In the genomic region with DNA sequence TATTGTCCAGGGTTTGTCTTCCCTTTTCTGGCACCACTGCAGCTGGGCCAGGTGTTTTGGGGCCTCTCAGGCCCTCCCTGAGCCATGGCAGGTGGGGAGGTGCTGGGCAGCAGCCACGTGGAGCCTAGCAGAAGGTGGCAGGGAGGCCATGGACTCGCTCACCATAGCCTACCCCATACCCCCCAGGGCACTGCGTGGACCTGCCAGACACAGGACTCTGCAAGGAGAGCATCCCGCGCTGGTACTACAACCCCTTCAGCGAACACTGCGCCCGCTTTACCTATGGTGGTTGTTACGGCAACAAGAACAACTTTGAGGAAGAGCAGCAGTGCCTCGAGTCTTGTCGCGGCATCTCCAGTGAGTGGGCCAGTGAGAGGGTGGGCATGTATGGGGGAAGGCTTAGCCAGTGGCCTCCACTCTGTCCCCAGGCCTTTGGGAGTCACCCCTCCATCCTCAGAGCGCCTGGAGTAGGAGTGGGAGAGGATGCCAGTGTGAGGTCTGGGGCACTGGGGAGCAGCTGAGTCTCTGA, we compare ENCODE assay signal across 16 cellular contexts. TPM values are rescaled to one million over a fixed set of nuclear protein-coding genes. Genes with fewer than 3 reads are reported as not detected.
DNase-seq lines count a peak whose midpoint lies in the region; ATAC-seq and TF ChIP-seq lines count a peak whose summit lies in the region.
"Had no signal": no experiment of that assay in that cellular context is flagged by ENCODE, and none has a peak within 500 bp of the region (broad histone marks: within the 10 kb centered on the region; RNA-seq: fewer than 3 reads in every experiment).

No MANE protein-coding gene starts in this region.

- H3K27ac ChIP-seq in esophagus squamous epithelium, result peak overlapping the region in 3 of 4 donors; percentile 77 to 86 (median 83)

- H3K36me3 ChIP-seq in esophagus squamous epithelium (peaks cover 0 to 67% (median 12%) of the 10 kb centered on the region in 3 donors), mucosa of descending colon (ENCODE audit: low read depth) (peaks cover 3% of the 10 kb centered on the region)

- ATAC-seq in HG03159 (IDR thresholded peaks at IDR 0.05; ENCODE audit: unreplicated experiment), result no peak
- ATAC-seq in mucosa of descending colon, result no peak

- H3K27ac Mint-ChIP-seq in type B pancreatic cell, result peak overlapping the region; percentile 99
- H3K27ac Mint-ChIP-seq: IgD-negative memory B cell had no signal

- TF ChIP-seq POLR2A in esophagus squamous epithelium (IDR thresholded peaks at IDR 0.05), result no peak

- DNase-seq in DMS53 (lab: John Stamatoyannopoulos, UW) (peak; percentile 46), DMS53 treated with DMSO at 0.1 percent for 48 hours (lab: John Stamatoyannopoulos, UW; ENCODE audit: unreplicated experiment) (no peak), esophagus squamous epithelium (lab: John Stamatoyannopoulos, UW) (no peak), type B pancreatic cell (ENCODE audit: extremely low spot score, unreplicated experiment) (no peak), mucosa of descending colon (no peak)
- DNase-seq: COR-L47, DMS79, HCEC 1CT, NCI-H1417, NCI-H2029, NCI-H524, SHP77 treated with DMSO at 0.1 percent for 48 hours had no signal

- H3K9me3 Mint-ChIP-seq in type B pancreatic cell, result no peaks in the 10 kb centered on the region
- H3K9me3 Mint-ChIP-seq: IgD-negative memory B cell had no signal

- intact Hi-C loops in esophagus squamous epithelium (cut with DNase I) (loop anchor here (5.0 kb wide), 1 partner anchor 37 kb away; the partner anchor contains the start of gene VPS18), mucosa of descending colon (cut with DNase I, micrococcal nuclease) (loop anchor here (2.0 to 5.0 kb wide), 2 partner anchors 37 kb away; partner anchors contain the start of gene VPS18 (in 1 of the 2))

- 77 to 85% methylated on average over 6 to 10 of the region's 13 CpGs for WGBS in esophagus squamous epithelium, 2 donors

- H3K4me1 Mint-ChIP-seq in type B pancreatic cell (ENCODE audit: unreplicated experiment), result peaks cover 30% of the 10 kb centered on the region

- H3K27me3 Mint-ChIP-seq in type B pancreatic cell, result no peaks in the 10 kb centered on the region
- H3K27me3 Mint-ChIP-seq: IgD-negative memory B cell had no signal

- H3K4me3 ChIP-seq in esophagus squamous epithelium (no peak overlapping the region), mucosa of descending colon (no peak overlapping the region)
- H3K4me3 ChIP-seq: BLaER1 treated with 17β-estradiol and CSF1 and Interleukin-3, amounts not matched to agents 10 nM and 100 nM had no signal

- H3K27me3 ChIP-seq in esophagus squamous epithelium, result peaks cover 0 to 10% (median 0%) of the 10 kb centered on the region in 4 donors
- H3K27me3 ChIP-seq: BLaER1 treated with 17β-estradiol and CSF1 and Interleukin-3, amounts not matched to agents 10 nM and 100 nM had no signal

- no peak for TF ChIP-seq CTCF in esophagus squamous epithelium (IDR thresholded peaks at IDR 0.05)
- no peak for TF ChIP-seq CTCF in type B pancreatic cell (conservative IDR thresholded peaks at IDR 0.05)
- no peak for TF ChIP-seq CTCF in mucosa of descending colon (IDR thresholded peaks at IDR 0.05)

- H3K9me3 ChIP-seq in esophagus squamous epithelium (no peaks in the 10 kb centered on the region), mucosa of descending colon (no peaks in the 10 kb centered on the region)
- H3K9me3 ChIP-seq: BLaER1 treated with 17β-estradiol and CSF1 and Interleukin-3, amounts not matched to agents 10 nM and 100 nM had no signal

- H3K36me3 Mint-ChIP-seq in type B pancreatic cell, result peaks cover 12% of the 10 kb centered on the region
- H3K36me3 Mint-ChIP-seq: IgD-negative memory B cell had no signal

- H3K4me1 ChIP-seq in esophagus squamous epithelium (peaks cover 22 to 51% (median 22%) of the 10 kb centered on the region in 3 donors), mucosa of descending colon (ENCODE audit: low read depth) (peaks cover 42% of the 10 kb centered on the region)

- no peak overlapping the region for H3K4me3 Mint-ChIP-seq in type B pancreatic cell
- H3K4me3 Mint-ChIP-seq: IgD-negative memory B cell had no signal

RNA-seq across cellular contexts. Expression of gene SPINT1, which starts 11.9 kb away (rescaled TPM):
- total RNA-seq in esophagus squamous epithelium (100 to 1,000 TPM; 168 to 506 (median 215) TPM), type B pancreatic cell (ENCODE audit: low replicate concordance) (156 and 401 TPM in 2 replicates), mucosa of descending colon (100 to 1,000 TPM; 167 to 415 (median 324) TPM)
- total RNA-seq: G401 had no signal

RNA-seq across cellular contexts. Expression of gene RHOV, which starts 18.3 kb away (rescaled TPM):
- total RNA-seq in esophagus squamous epithelium, result 100 to 1,000 TPM in 3 of 4 donors, 10 to 100 TPM in 1; 94.0 to 146 (median 123) TPM
- 19.3 and 43.3 TPM in 2 replicates for total RNA-seq in type B pancreatic cell (ENCODE audit: low replicate concordance)
- total RNA-seq in mucosa of descending colon, result 1 to 10 TPM; 1.6 to 6.2 (median 3.5) TPM

RNA-seq across cellular contexts. Expression of gene PPP1R14D, which starts 27.3 kb away (rescaled TPM):
- under 1 TPM in 1 of 4 donors, not detected in 3; 0.68 TPM for total RNA-seq in esophagus squamous epithelium
- total RNA-seq in type B pancreatic cell (ENCODE audit: low replicate concordance), result 0.70 and 1.0 TPM in 2 replicates
- 100 to 1,000 TPM in 2 of 3 donors, 10 to 100 TPM in 1; 57.5 to 186 (median 154) TPM for total RNA-seq in mucosa of descending colon
- total RNA-seq: G401 had no signal

RNA-seq across cellular contexts. Expression of gene VPS18, which starts 38.5 kb away (rescaled TPM):
- 10 to 100 TPM; 17.4 to 25.9 (median 20.7) TPM for total RNA-seq in esophagus squamous epithelium
- total RNA-seq in type B pancreatic cell (ENCODE audit: low replicate concordance), result 25.6 and 37.2 TPM in 2 replicates
- total RNA-seq in mucosa of descending colon, result 10 to 100 TPM; 14.1 to 21.1 (median 18.0) TPM

RNA-seq across cellular contexts. Expression of gene DNAJC17, which starts 48.5 kb away (rescaled TPM):
- total RNA-seq in esophagus squamous epithelium (10 to 100 TPM; 13.9 to 24.0 (median 19.2) TPM), type B pancreatic cell (ENCODE audit: low replicate concordance) (23.7 and 38.3 TPM in 2 replicates), mucosa of descending colon (10 to 100 TPM; 29.6 to 47.6 (median 36.5) TPM)

Comparison
In these comparisons a context has a peak if more than half of its experiments do, and no peak if none do; other contexts are left out.
1. RNA of gene PPP1R14D, which starts 27.3 kb away (total RNA-seq): 57.5 to 186 TPM in mucosa of descending colon; 0.70 to 1.0 TPM in type B pancreatic cell and 0.68 TPM in esophagus squamous epithelium; every median in the first group is over 10 times any median in the second.